1 cellular context compared by ENCODE assay signal in genomic region chr5:177312649-177313181, GRCh38.
TF ChIP-seq lines count a peak whose summit lies in the region.

No MANE protein-coding gene starts in this region.

TF ChIP-seq in GM23338, 12 proteins besides CTCF, POLR2A, EP300 and RAD21 (continued from another document):
- TF ChIP-seq ZNF462 (CRISPR knock-in tag; IDR thresholded peaks at IDR 0.05) = no peak
- TF ChIP-seq ETS1 (IDR thresholded peaks at IDR 0.05) = no peak
- no peak for TF ChIP-seq STAT1 (IDR thresholded peaks at IDR 0.05; ENCODE audit: unreplicated experiment)
